In genomic region chr2:165069131-165069530, GRCh38 we compare ENCODE assay signal across 1 cellular context.
TF ChIP-seq lines count a peak whose summit lies in the region.

No MANE protein-coding gene starts in this region.

TF ChIP-seq in H1, 55 proteins besides CTCF, POLR2A, EP300 and RAD21:
- TF ChIP-seq TAF7 (optimal IDR thresholded peaks at IDR 0.05; ENCODE audit: borderline replicate concordance, low read depth, low read length) = no peak
- TF ChIP-seq EGR1 (IDR thresholded peaks at IDR 0.05; ENCODE audit: borderline replicate concordance, low read depth, low read length) = no peak
- no peak for TF ChIP-seq NANOG (IDR thresholded peaks at IDR 0.05; ENCODE audit: insufficient read depth, low read depth, low read length, poor library complexity, severe bottlenecking)
- TF ChIP-seq SIRT6 (IDR thresholded peaks at IDR 0.05; ENCODE audit: low read length) = no peak
- no peak for TF ChIP-seq SRF (IDR thresholded peaks at IDR 0.05; ENCODE audit: low read depth, low read length)
- TF ChIP-seq EZH2 (IDR thresholded peaks at IDR 0.05; ENCODE audit: low read depth, low read length, severe bottlenecking) = no peak
- no peak for TF ChIP-seq MAFK (IDR thresholded peaks at IDR 0.05; ENCODE audit: low read depth, low read length)
- TF ChIP-seq RXRA (IDR thresholded peaks at IDR 0.05; ENCODE audit: insufficient read depth, low read depth, low read length) = no peak
- no peak for TF ChIP-seq TEAD4 (IDR thresholded peaks at IDR 0.05; ENCODE audit: low read depth, low read length)
- TF ChIP-seq NRF1 (IDR thresholded peaks at IDR 0.05; ENCODE audit: low read depth, low read length) = no peak
- TF ChIP-seq CHD2 (IDR thresholded peaks at IDR 0.05; ENCODE audit: low read length) = no peak
- no peak for TF ChIP-seq HDAC2 (IDR thresholded peaks at IDR 0.05; ENCODE audit: borderline replicate concordance in 1 of 2, low read depth in 2 of 2, low read length in 2 of 2)
